In genomic region chrX:140572724-140573123, GRCh38 we compare ENCODE assay signal across 9 cellular contexts.
DNase-seq lines count a peak whose midpoint lies in the region; ATAC-seq and TF ChIP-seq lines count a peak whose summit lies in the region.
"Had no signal": no experiment of that assay in that cellular context is flagged by ENCODE, and none has a peak within 500 bp of the region (broad histone marks: within the 10 kb centered on the region; RNA-seq: fewer than 3 reads in every experiment).

No MANE protein-coding gene starts in this region.

- H3K9me3 Mint-ChIP-seq in type B pancreatic cell = no peaks in the 10 kb centered on the region
- H3K9me3 Mint-ChIP-seq in CD8-positive, alpha-beta memory T cell = no peaks in the 10 kb centered on the region
- H3K9me3 Mint-ChIP-seq: dendritic cell treated with granulocyte-macrophage colony-stimulating factor and Interleukin-4, amounts not matched to agents 40 ng/mL and 50 ng/mL, for 4 days had no signal

- peak; percentile 60 for ATAC-seq in GM21381 (IDR thresholded peaks at IDR 0.05; ENCODE audit: unreplicated experiment)

- CTCF ChIA-PET in CD8-positive, alpha-beta memory T cell (lab: Charles Lee) = no interaction called here

- no peaks in the 10 kb centered on the region for H3K9me3 ChIP-seq in CD8-positive, alpha-beta memory T cell (ENCODE audit: low read length)

- no peaks in the 10 kb centered on the region for H3K27me3 ChIP-seq in CD8-positive, alpha-beta memory T cell (ENCODE audit: insufficient read depth, low read length, poor library complexity, severe bottlenecking)

- H3K27me3 Mint-ChIP-seq in type B pancreatic cell = peaks cover 3% of the 10 kb centered on the region
- H3K27me3 Mint-ChIP-seq in CD8-positive, alpha-beta memory T cell = no peaks in the 10 kb centered on the region
- H3K27me3 Mint-ChIP-seq: dendritic cell treated with granulocyte-macrophage colony-stimulating factor and Interleukin-4, amounts not matched to agents 40 ng/mL and 50 ng/mL, for 4 days had no signal

- POLR2A ChIA-PET in CD8-positive, alpha-beta memory T cell (lab: Charles Lee) = no interaction called here

- TF ChIP-seq CTCF in WI38 (IDR thresholded peaks at IDR 0.05; ENCODE audit: low read depth, low read length) (peak; percentile 54; the same call in 1 of the 2 replicates), type B pancreatic cell (conservative IDR thresholded peaks at IDR 0.05) (peak; percentile 89)

- H3K4me3 Mint-ChIP-seq in type B pancreatic cell = no peak overlapping the region
- H3K4me3 Mint-ChIP-seq in CD8-positive, alpha-beta memory T cell = no peak overlapping the region
- H3K4me3 Mint-ChIP-seq: dendritic cell treated with granulocyte-macrophage colony-stimulating factor and Interleukin-4, amounts not matched to agents 40 ng/mL and 50 ng/mL, for 4 days had no signal

- H3K36me3 Mint-ChIP-seq in type B pancreatic cell = no peaks in the 10 kb centered on the region
- no peaks in the 10 kb centered on the region for H3K36me3 Mint-ChIP-seq in CD8-positive, alpha-beta memory T cell

- H3K27ac ChIP-seq in CD8-positive, alpha-beta memory T cell (ENCODE audit: low read depth, low read length) = no peak overlapping the region

- H3K4me1 Mint-ChIP-seq in type B pancreatic cell (ENCODE audit: unreplicated experiment) = no peaks in the 10 kb centered on the region
- peaks cover 0 to 5% (median 0%) of the 10 kb centered on the region in 3 donors for H3K4me1 Mint-ChIP-seq in CD8-positive, alpha-beta memory T cell

- no peaks in the 10 kb centered on the region for H3K36me3 ChIP-seq in CD8-positive, alpha-beta memory T cell (ENCODE audit: insufficient read depth, low read length)

- no peaks in the 10 kb centered on the region for H3K4me1 ChIP-seq in CD8-positive, alpha-beta memory T cell (ENCODE audit: insufficient read depth, low read length)

- DNase-seq in activated CD8-positive, alpha-beta memory T cell treated with anti-CD3 and anti-CD28 coated beads, Interleukin-2, amount 50 U/mL, for 48 hours = peak; percentile 36
- no peak for DNase-seq in activated CD8-positive, alpha-beta memory T cell treated with anti-CD3 and anti-CD28 coated beads for 24 hours
- DNase-seq in HuH-7.5 (ENCODE audit: low spot score) = peak; percentile 3
- DNase-seq in iPS DF 4.7 (ENCODE audit: extremely low read depth, low spot score) = peak; percentile 33
- no peak for DNase-seq in type B pancreatic cell (ENCODE audit: extremely low spot score, unreplicated experiment)
- DNase-seq in CD8-positive, alpha-beta memory T cell = no peak

- H3K4me3 ChIP-seq in WI38 (ENCODE audit: low read depth, low read length) = no peak overlapping the region
- no peak overlapping the region for H3K4me3 ChIP-seq in CD8-positive, alpha-beta memory T cell (ENCODE audit: low read length)

- no peak overlapping the region for H3K27ac Mint-ChIP-seq in type B pancreatic cell
- no peak overlapping the region for H3K27ac Mint-ChIP-seq in CD8-positive, alpha-beta memory T cell
- H3K27ac Mint-ChIP-seq: dendritic cell treated with granulocyte-macrophage colony-stimulating factor and Interleukin-4, amounts not matched to agents 40 ng/mL and 50 ng/mL, for 4 days had no signal

Comparison
In these comparisons a context has a peak if more than half of its experiments do, and no peak if none do; other contexts are left out.
1. DNase-seq: peak in activated CD8-positive, alpha-beta memory T cell treated with anti-CD3 and anti-CD28 coated beads, Interleukin-2, amount 50 U/mL, for 48 hours (single experiment), HuH-7.5 (single experiment) and iPS DF 4.7 (single experiment); none in activated CD8-positive, alpha-beta memory T cell treated with anti-CD3 and anti-CD28 coated beads for 24 hours (single experiment), type B pancreatic cell (single experiment) and CD8-positive, alpha-beta memory T cell (0 of 5).